In genomic region chr4:2791518-2792395, GRCh38 we compare ENCODE assay signal across 9 cellular contexts. TPM values are rescaled to one million over a fixed set of nuclear protein-coding genes. Genes with fewer than 3 reads are reported as not detected.
A peak's percentile ranks its signal among the peaks of the same experiment; 100 is the strongest.
DNase-seq lines count a peak whose midpoint lies in the region; ATAC-seq and TF ChIP-seq lines count a peak whose summit lies in the region.
"Had no signal": no experiment of that assay in that cellular context is flagged by ENCODE, and none has a peak within 500 bp of the region (broad histone marks: within the 10 kb centered on the region; RNA-seq: fewer than 3 reads in every experiment).

No MANE protein-coding gene starts in this region.

- H3K27ac ChIP-seq in Peyer's patch: peak overlapping the region in 2 of 4 donors; percentile 38 to 40
- peak overlapping the region in 7 of 12 donors; percentile 28 to 89 (median 58) for H3K27ac ChIP-seq in heart left ventricle
- peak overlapping the region; percentile 48 for H3K27ac ChIP-seq in ovary

- BruUV-seq in Calu3 (replicated peaks; lab: Mats Ljungman, UMichigan): no TSS peak

- no peak for TF ChIP-seq CTCF in Calu3 (IDR thresholded peaks at IDR 0.05; ENCODE audit: unreplicated experiment)
- TF ChIP-seq CTCF in Peyer's patch (IDR thresholded peaks at IDR 0.05): no peak
- TF ChIP-seq CTCF in heart left ventricle (IDR thresholded peaks at IDR 0.05): no peak
- TF ChIP-seq CTCF in ovary (IDR thresholded peaks at IDR 0.05): no peak

- H3K27me3 Mint-ChIP-seq in Calu3 (ENCODE audit: unreplicated experiment): no peaks in the 10 kb centered on the region

- no peak for ATAC-seq in heart left ventricle
- ATAC-seq in activated CD4-positive, CD25-positive, alpha-beta regulatory T cell treated with anti-CD3 and anti-CD28 coated beads, Interleukin-2, amount 50 U/mL, for 24 hours: no peak

- H3K36me3 Mint-ChIP-seq in Calu3 (ENCODE audit: insufficient read depth, unreplicated experiment): peaks cover 14% of the 10 kb centered on the region

- TF ChIP-seq EP300 in ovary (IDR thresholded peaks at IDR 0.05): no peak

- intact Hi-C loops in Calu3 (cut with micrococcal nuclease; ENCODE audit: unreplicated experiment): no loop called here
- intact Hi-C loops in heart left ventricle (cut with DNase I): loop anchor here in 1 of 10 donors (5.0 kb wide), 1 partner anchor 34 kb away; the partner anchor contains the start of gene TNIP2
- intact Hi-C loops in ovary (cut with DNase I): no loop called here

- no peak overlapping the region for H3K4me3 ChIP-seq in Peyer's patch
- H3K4me3 ChIP-seq in heart left ventricle: no peak overlapping the region
- H3K4me3 ChIP-seq in ovary: no peak overlapping the region

- H3K27ac Mint-ChIP-seq in Calu3 (ENCODE audit: unreplicated experiment): peak overlapping the region; percentile 59

- H3K9me3 ChIP-seq in Peyer's patch (no peaks in the 10 kb centered on the region), heart left ventricle (no peaks in the 10 kb centered on the region), ovary (no peaks in the 10 kb centered on the region)

- H3K4me1 ChIP-seq in Peyer's patch (peaks cover 4 to 59% (median 40%) of the 10 kb centered on the region in 4 donors), heart left ventricle (peaks cover 30 to 82% (median 61%) of the 10 kb centered on the region in 12 donors), ovary (ENCODE audit: insufficient read depth) (peaks cover 11% of the 10 kb centered on the region)

- TF ChIP-seq POLR2A in Peyer's patch (IDR thresholded peaks at IDR 0.05) (no peak), heart left ventricle (IDR thresholded peaks at IDR 0.05) (no peak), ovary (IDR thresholded peaks at IDR 0.05) (no peak)

- no peaks in the 10 kb centered on the region for H3K36me3 ChIP-seq in Peyer's patch
- H3K36me3 ChIP-seq in heart left ventricle: peaks cover 0 to 5% (median 0%) of the 10 kb centered on the region in 9 donors
- no peaks in the 10 kb centered on the region for H3K36me3 ChIP-seq in ovary

- no peaks in the 10 kb centered on the region for H3K9me3 Mint-ChIP-seq in Calu3 (ENCODE audit: low read depth, unreplicated experiment)
- H3K9me3 Mint-ChIP-seq: neural crest cell had no signal

- no peaks in the 10 kb centered on the region for H3K27me3 ChIP-seq in Peyer's patch
- H3K27me3 ChIP-seq in heart left ventricle: no peaks in the 10 kb centered on the region
- H3K27me3 ChIP-seq in ovary: no peaks in the 10 kb centered on the region

- peaks cover 6% of the 10 kb centered on the region for H3K4me1 Mint-ChIP-seq in Calu3 (ENCODE audit: low read depth, unreplicated experiment)

- H3K4me3 Mint-ChIP-seq in Calu3 (ENCODE audit: low read depth, unreplicated experiment): peak overlapping the region; percentile 24
- H3K4me3 Mint-ChIP-seq: neural crest cell had no signal

- DNase-seq in Calu3: no peak
- peak; percentile 15 to 58 (median 47) for DNase-seq in Peyer's patch
- DNase-seq in heart left ventricle: peak in 3 of 5 donors; percentile 27 to 67 (median 52)
- peak; percentile 16 to 49 (median 31) for DNase-seq in ovary
- no peak for DNase-seq in putamen (ENCODE audit: low spot score)
- DNase-seq in NK-92 (lab: John Stamatoyannopoulos, UW; ENCODE audit: unreplicated experiment): no peak
- DNase-seq: NCI-H1694 treated with DMSO at 0.1 percent for 48 hours had no signal

- WGBS in heart left ventricle, 4 donors: 90 to 98% (median 92%) methylated on average over 10 of the region's 10 CpGs
- WGBS in ovary, 3 donors: 96 to 99% (median 96%) methylated on average over 10 of the region's 10 CpGs

- CTCF ChIA-PET in Calu3 (lab: Charles Lee): no interaction called here

RNA-seq across cellular contexts. Expression of gene SH3BP2, which starts 1.1 kb away (rescaled TPM):
- total RNA-seq in Calu3 (2022): 20.7 and 22.7 TPM in 2 replicates
- total RNA-seq in Peyer's patch: 100 to 1,000 TPM in 2 of 4 donors, 10 to 100 TPM in 2; 54.8 to 208 (median 102) TPM
- 10 to 100 TPM; 10.4 to 70.2 (median 23.5) TPM for total RNA-seq in heart left ventricle
- polyA plus RNA-seq in heart left ventricle: 10 to 100 TPM; 17.1 to 24.5 TPM
- 10 to 100 TPM; 13.6 to 46.9 (median 29.3) TPM for total RNA-seq in ovary
- polyA plus RNA-seq in ovary: 10 to 100 TPM in 1 of 2 donors, 1 to 10 TPM in 1; 5.3 to 18.3 TPM

RNA-seq across cellular contexts. Expression of gene TNIP2, which starts 35.6 kb away (rescaled TPM):
- total RNA-seq in Calu3 (2022): 17.5 and 18.7 TPM in 2 replicates
- 100 to 1,000 TPM; 135 to 255 (median 145) TPM for total RNA-seq in Peyer's patch
- 10 to 100 TPM; 12.6 to 94.5 (median 23.4) TPM for total RNA-seq in heart left ventricle
- polyA plus RNA-seq in heart left ventricle: 10 to 100 TPM; 21.7 to 37.3 TPM
- total RNA-seq in ovary: 10 to 100 TPM; 27.2 to 43.2 (median 36.9) TPM
- 10 to 100 TPM in 1 of 2 donors, 1 to 10 TPM in 1; 6.4 to 28.4 TPM for polyA plus RNA-seq in ovary

RNA-seq across cellular contexts. Expression of gene ADD1, which starts 51.9 kb away (rescaled TPM):
- 123 and 125 TPM in 2 replicates for total RNA-seq in Calu3 (2022)
- total RNA-seq in Peyer's patch: 100 to 1,000 TPM; 290 to 470 (median 372) TPM
- 100 to 1,000 TPM; 179 to 275 (median 215) TPM for total RNA-seq in heart left ventricle
- 100 to 1,000 TPM; 193 to 269 TPM for polyA plus RNA-seq in heart left ventricle
- 100 to 1,000 TPM; 166 to 447 (median 389) TPM for total RNA-seq in ovary
- polyA plus RNA-seq in ovary: 100 to 1,000 TPM; 203 to 365 TPM

Comparison
In these comparisons a context has a peak if more than half of its experiments do, and no peak if none do; other contexts are left out.
1. DNase-seq: peak in Peyer's patch (3 of 3), heart left ventricle (3 of 5) and ovary (5 of 5); none in Calu3 (single experiment), putamen (single experiment) and NK-92 (single experiment).